Comparison of ENCODE assay signal across 8 cellular contexts in the genomic region with DNA sequence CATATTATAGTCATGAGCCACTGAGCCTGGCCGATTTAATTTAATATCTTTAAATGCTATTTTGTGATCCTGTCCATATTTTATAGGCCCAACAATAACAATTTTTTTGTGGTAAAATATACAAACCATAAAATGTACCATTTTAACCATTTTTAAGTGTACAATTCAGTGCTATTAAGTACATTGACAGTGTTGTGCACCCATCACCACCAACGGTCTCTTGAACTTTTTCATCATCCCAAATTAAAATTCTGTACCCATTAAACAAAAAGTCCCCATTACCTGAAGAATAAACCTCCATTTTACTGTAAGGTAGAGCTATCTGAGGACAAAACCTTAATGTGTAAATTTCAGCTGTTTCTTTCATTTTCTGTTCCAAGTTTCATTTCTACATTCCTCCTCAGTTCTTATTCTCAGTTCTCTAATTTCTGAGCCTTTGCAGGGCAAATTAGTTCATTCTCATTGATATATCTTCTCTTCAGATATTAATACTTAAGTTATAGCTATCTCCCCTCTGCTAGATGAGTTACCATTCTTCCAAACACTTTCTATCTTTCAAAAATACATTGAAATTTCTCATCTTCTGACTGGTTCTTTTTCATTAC. TPM values are rescaled to one million over a fixed set of nuclear protein-coding genes. Genes with fewer than 3 reads are reported as not detected.
DNase-seq lines count a peak whose midpoint lies in the region; ATAC-seq and TF ChIP-seq lines count a peak whose summit lies in the region.

No MANE protein-coding gene starts in this region.

- H3K9me3 Mint-ChIP-seq in endodermal cell: no peaks in the 10 kb centered on the region

- intact Hi-C loops in OCI-LY7 (cut with micrococcal nuclease; ENCODE audit: unreplicated experiment): loop anchor here (1.0 kb wide), 1 partner anchor 9 kb away; no protein-coding TSS in a partner anchor
- intact Hi-C loops in vagina (cut with DNase I): no loop called here

- H3K36me3 Mint-ChIP-seq in endodermal cell (ENCODE audit: low read depth): peaks cover 54% of the 10 kb centered on the region

- TF ChIP-seq CTCF in OCI-LY7 (conservative IDR thresholded peaks at IDR 0.05; ENCODE audit: low read length) (no peak), vagina (IDR thresholded peaks at IDR 0.05) (no peak), endodermal cell (conservative IDR thresholded peaks at IDR 0.05) (no peak)

- H3K27me3 ChIP-seq in vagina (no peaks in the 10 kb centered on the region), endodermal cell (ENCODE audit: control insufficient read depth, insufficient read depth, low read length, poor library complexity, severe bottlenecking) (no peaks in the 10 kb centered on the region)

- TF ChIP-seq POLR2A in vagina (IDR thresholded peaks at IDR 0.05): no peak

- no TSS peak for BruUV-seq in OCI-LY7 (replicated peaks; lab: Mats Ljungman, UMichigan)

- CTCF ChIA-PET in OCI-LY7 (lab: Charles Lee; ENCODE audit: unreplicated experiment): interaction anchor here (1.5 kb wide), 1 partner anchor 10 kb away, joined by 6 read pairs; a partner anchor contains a TSS

- peaks cover 33% of the 10 kb centered on the region for H3K4me1 ChIP-seq in OCI-LY7 (ENCODE audit: insufficient read depth, low read length, poor library complexity, severe bottlenecking)
- H3K4me1 ChIP-seq in vagina: no peaks in the 10 kb centered on the region
- H3K4me1 ChIP-seq in endodermal cell (ENCODE audit: control insufficient read depth, insufficient read depth, low read length): no peaks in the 10 kb centered on the region

- ATAC-seq in GM19035 (IDR thresholded peaks at IDR 0.05; ENCODE audit: unreplicated experiment): peak; percentile 95
- peak; percentile 88 for ATAC-seq in HG02973 (IDR thresholded peaks at IDR 0.05; ENCODE audit: unreplicated experiment)

- H4K20me1 ChIP-seq in OCI-LY7 (ENCODE audit: insufficient read depth, low read length): no peaks in the 10 kb centered on the region

- no peak overlapping the region for H3K9ac ChIP-seq in endodermal cell (ENCODE audit: extremely low read depth, low read length, poor library complexity, severe bottlenecking)

- POLR2A ChIA-PET in OCI-LY7 (lab: Charles Lee): interaction anchor here (0.5 to 3.9 kb wide), 12 partner anchors 10 to 275 kb away, joined by 3 to 62 read pairs (median 4); a partner anchor contains a TSS

- peaks cover 21% of the 10 kb centered on the region; the same call in 1 of the 2 replicates for H3K79me2 ChIP-seq in OCI-LY7 (ENCODE audit: insufficient read depth, low read depth, low read length)

- H3K4me2 ChIP-seq in OCI-LY7 (ENCODE audit: low read length): peak overlapping the region; percentile 70

- no peaks in the 10 kb centered on the region for H3K9me2 ChIP-seq in OCI-LY7 (ENCODE audit: insufficient read depth, low read length)

- H2AFZ ChIP-seq in OCI-LY7 (ENCODE audit: low read length): no peak overlapping the region

- 80 to 100% methylated on average over 1 to 2 of the region's 2 CpGs for WGBS in endodermal cell (ENCODE audit: insufficient coverage in 1 of 2, insufficient read length in 1 of 2), 2 experiments

- no peaks in the 10 kb centered on the region for H3K27me3 Mint-ChIP-seq in endodermal cell (ENCODE audit: insufficient read depth)

- H3K4me3 Mint-ChIP-seq in endodermal cell: no peak overlapping the region

- H3K9me3 ChIP-seq in OCI-LY7 (ENCODE audit: low read length): no peaks in the 10 kb centered on the region
- H3K9me3 ChIP-seq in vagina: no peaks in the 10 kb centered on the region
- H3K9me3 ChIP-seq in endodermal cell (ENCODE audit: control insufficient read depth, low read length): no peaks in the 10 kb centered on the region

- H3K36me3 ChIP-seq in OCI-LY7 (ENCODE audit: insufficient read depth, low read length): peaks cover 89% of the 10 kb centered on the region
- H3K36me3 ChIP-seq in vagina: peaks cover 0 to 88% of the 10 kb centered on the region in 2 donors
- H3K36me3 ChIP-seq in endodermal cell (ENCODE audit: control insufficient read depth, insufficient read depth, low read length): peaks cover 65% of the 10 kb centered on the region

- no peak overlapping the region for H3K27ac Mint-ChIP-seq in endodermal cell

- peak; percentile 75 for DNase-seq in CD1c-positive myeloid dendritic cell (ENCODE audit: extremely low spot score)
- DNase-seq in OCI-LY7 (ENCODE audit: low spot score): peak; percentile 73
- DNase-seq in vagina (ENCODE audit: extremely low spot score in 2 of 2): no peak
- no peak for DNase-seq in effector CD4-positive, alpha-beta T cell
- no peak for DNase-seq in endodermal cell
- no peak for DNase-seq in NCI-H2107 (lab: John Stamatoyannopoulos, UW)

- H3K4me1 Mint-ChIP-seq in endodermal cell: no peaks in the 10 kb centered on the region

- H3K4me3 ChIP-seq in OCI-LY7 (ENCODE audit: low read depth, low read length, poor library complexity, severe bottlenecking) (peak overlapping the region; percentile 46), vagina (no peak overlapping the region), endodermal cell (ENCODE audit: low read length) (no peak overlapping the region)

- H3K27ac ChIP-seq in OCI-LY7 (ENCODE audit: low read depth, low read length, poor library complexity, severe bottlenecking) (peak overlapping the region; percentile 95), vagina (no peak overlapping the region), endodermal cell (ENCODE audit: low read depth, low read length) (no peak overlapping the region)

RNA-seq across cellular contexts. Expression of a gene that starts 10.3 kb away (rescaled TPM):
- 44.0 and 63.8 TPM in 2 replicates for total RNA-seq in OCI-LY7 (2014; rRNA removed; shearing (Covaris generic))
- total RNA-seq in OCI-LY7 (2022) (72.5 and 90.3 TPM in 2 replicates), vagina (26.0 TPM), endodermal cell (10 to 100 TPM; 21.5 to 26.7 TPM)
- 25.0 TPM for polyA plus RNA-seq in endodermal cell (2013, experiment 1 of 2)
- polyA plus RNA-seq in endodermal cell (2013, experiment 2 of 2): 18.9 TPM

RNA-seq across cellular contexts. Expression of a gene that starts 19.7 kb away (rescaled TPM):
- 0.18 and 1.3 TPM in 2 replicates for total RNA-seq in OCI-LY7 (2014; rRNA removed; shearing (Covaris generic))
- total RNA-seq in OCI-LY7 (2022) (0.40 and 0.42 TPM in 2 replicates), vagina (8.3 TPM), endodermal cell (1 to 10 TPM; 2.5 to 3.8 TPM)
- polyA plus RNA-seq in endodermal cell (2013, experiment 1 of 2): 0.89 TPM
- 0.79 TPM for polyA plus RNA-seq in endodermal cell (2013, experiment 2 of 2)

RNA-seq across cellular contexts. Expression of a gene that starts 49.0 kb away (rescaled TPM):
- total RNA-seq in OCI-LY7 (2014; rRNA removed; shearing (Covaris generic)): 8,152 and 8,173 TPM in 2 replicates
- total RNA-seq in OCI-LY7 (2022) (8,197 and 8,593 TPM in 2 replicates), vagina (8,108 TPM), endodermal cell (over 10,000 TPM in 1 of 2 donors, 1,000 to 10,000 TPM in 1; 8,118 to 11,075 TPM)
- 8,040 TPM for polyA plus RNA-seq in endodermal cell (2013, experiment 1 of 2)
- 7,552 TPM for polyA plus RNA-seq in endodermal cell (2013, experiment 2 of 2)

Comparison
In these comparisons a context has a peak if more than half of its experiments do, and no peak if none do; other contexts are left out.
1. DNase-seq: peak in CD1c-positive myeloid dendritic cell (single experiment) and OCI-LY7 (single experiment); none in vagina (0 of 2), effector CD4-positive, alpha-beta T cell (single experiment), endodermal cell (single experiment) and NCI-H2107 (single experiment).